ENCODE assay signal across 10 cellular contexts in the genomic region with DNA sequence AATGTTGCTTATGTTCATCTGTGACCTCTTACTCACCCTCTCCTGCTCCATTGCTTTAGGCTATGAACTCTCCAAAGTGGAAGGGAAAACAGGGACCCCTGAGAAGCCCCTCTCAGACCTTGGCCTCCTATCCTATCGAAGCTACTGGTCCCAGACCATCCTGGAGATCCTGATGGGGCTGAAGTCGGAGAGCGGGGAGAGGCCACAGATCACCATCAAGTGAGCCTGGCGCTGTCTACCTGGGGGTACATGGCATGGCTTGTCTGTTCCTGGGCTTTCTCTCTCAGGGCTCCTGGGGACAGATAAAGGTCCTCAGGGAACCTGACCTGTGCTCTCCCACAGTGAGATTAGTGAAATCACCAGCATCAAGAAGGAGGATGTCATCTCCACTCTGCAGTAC. TPM values are rescaled to one million over a fixed set of nuclear protein-coding genes. Genes with fewer than 3 reads are reported as not detected.
DNase-seq lines count a peak whose midpoint lies in the region; ATAC-seq and TF ChIP-seq lines count a peak whose summit lies in the region.
"Had no signal": no experiment of that assay in that cellular context is flagged by ENCODE, and none has a peak within 500 bp of the region (broad histone marks: within the 10 kb centered on the region; RNA-seq: fewer than 3 reads in every experiment).

No MANE protein-coding gene starts in this region.

- H3K4me2 ChIP-seq in BLaER1 treated with 17β-estradiol and CSF1 and Interleukin-3, amounts not matched to agents 10 nM and 100 nM, result peak overlapping the region; percentile 92 to 99 (median 96)

- H3K9me3 Mint-ChIP-seq in HFFc6, result no peaks in the 10 kb centered on the region
- H3K9me3 Mint-ChIP-seq in activated naive CD8-positive, alpha-beta T cell (ENCODE audit: low read depth), result no peaks in the 10 kb centered on the region
- no peaks in the 10 kb centered on the region for H3K9me3 Mint-ChIP-seq in naive B cell

- peaks cover 28 to 69% (median 59%) of the 10 kb centered on the region in 11 experiments; a peak in 21 of 22 replicates for H4K20me1 ChIP-seq in BLaER1 treated with 17β-estradiol and CSF1 and Interleukin-3, amounts not matched to agents 10 nM and 100 nM

- H3K4me3 Mint-ChIP-seq in HFFc6, result peak overlapping the region; percentile 97
- peak overlapping the region; percentile 95 for H3K4me3 Mint-ChIP-seq in activated naive CD8-positive, alpha-beta T cell
- peak overlapping the region; percentile 59 to 94 (median 90) for H3K4me3 Mint-ChIP-seq in naive B cell

- H3K27ac Mint-ChIP-seq in HFFc6 (peak overlapping the region; percentile 90; the same call in 1 of the 2 replicates), naive B cell (peak overlapping the region in 2 of 6 donors; percentile 36 to 75)
- peak overlapping the region; percentile 70 for H3K27ac Mint-ChIP-seq in activated naive CD8-positive, alpha-beta T cell

- H3K27me3 Mint-ChIP-seq in HFFc6 (ENCODE audit: insufficient read depth) (peaks cover 10% of the 10 kb centered on the region), naive B cell (no peaks in the 10 kb centered on the region)
- no peaks in the 10 kb centered on the region for H3K27me3 Mint-ChIP-seq in activated naive CD8-positive, alpha-beta T cell

- peak overlapping the region; percentile 80 to 94 (median 89) for H3K9ac ChIP-seq in BLaER1 treated with 17β-estradiol and CSF1 and Interleukin-3, amounts not matched to agents 10 nM and 100 nM

- no peak for DNase-seq in HFFc6
- DNase-seq in naive B cell, result no peak
- no peak for DNase-seq in NCI-H146 (lab: John Stamatoyannopoulos, UW)
- no peak for DNase-seq in central memory CD4-positive, alpha-beta T cell
- DNase-seq: activated CD8-positive, alpha-beta memory T cell treated with anti-CD3 and anti-CD28 coated beads for 24 hours; sigmoid colon had no signal

- H3K36me3 Mint-ChIP-seq in HFFc6 (ENCODE audit: low read depth) (peaks cover 42% of the 10 kb centered on the region), naive B cell (peaks cover 8 to 24% of the 10 kb centered on the region in 2 donors)
- peaks cover 5% of the 10 kb centered on the region for H3K36me3 Mint-ChIP-seq in activated naive CD8-positive, alpha-beta T cell

- H3K4me3 ChIP-seq in BLaER1 treated with 17β-estradiol and CSF1 and Interleukin-3, amounts not matched to agents 10 nM and 100 nM, result peak overlapping the region; percentile 63 to 97 (median 86)

- H3K4me1 ChIP-seq in BLaER1 treated with 17β-estradiol and CSF1 and Interleukin-3, amounts not matched to agents 10 nM and 100 nM, result peaks cover 24 to 48% (median 33%) of the 10 kb centered on the region in 10 experiments

- H3K4me1 Mint-ChIP-seq in HFFc6 (ENCODE audit: low read depth), result peaks cover 30% of the 10 kb centered on the region
- H3K4me1 Mint-ChIP-seq in activated naive CD8-positive, alpha-beta T cell (ENCODE audit: low read depth), result peaks cover 31% of the 10 kb centered on the region
- peaks cover 38 to 51% (median 42%) of the 10 kb centered on the region in 3 donors for H3K4me1 Mint-ChIP-seq in naive B cell

- H3K36me3 ChIP-seq in BLaER1 treated with 17β-estradiol and CSF1 and Interleukin-3, amounts not matched to agents 10 nM and 100 nM, result peaks cover 57 to 62% (median 61%) of the 10 kb centered on the region in 11 experiments

- TF ChIP-seq CTCF in HFFc6 (IDR thresholded peaks at IDR 0.05), result no peak

- no peak for ATAC-seq in naive B cell (ENCODE audit: low read depth in 2 of 2)
- no peak for ATAC-seq in HG02885 (IDR thresholded peaks at IDR 0.05; ENCODE audit: poor library complexity, unreplicated experiment)
- no peak for ATAC-seq in HG02571 (IDR thresholded peaks at IDR 0.05; ENCODE audit: unreplicated experiment)

- H3K27ac ChIP-seq in BLaER1 treated with 17β-estradiol and CSF1 and Interleukin-3, amounts not matched to agents 10 nM and 100 nM, result peak overlapping the region in 2 of 11 experiments; percentile 87 to 93; a peak in 3 of 22 replicates

- H3K27me3 ChIP-seq in BLaER1 treated with 17β-estradiol and CSF1 and Interleukin-3, amounts not matched to agents 10 nM and 100 nM, result no peaks in the 10 kb centered on the region
- H3K27me3 ChIP-seq: sigmoid colon had no signal

- H3K9me3 ChIP-seq in BLaER1 treated with 17β-estradiol and CSF1 and Interleukin-3, amounts not matched to agents 10 nM and 100 nM (replicated peaks in 1 of 11), result no peaks in the 10 kb centered on the region
- H3K9me3 ChIP-seq: sigmoid colon had no signal

RNA-seq across cellular contexts. Expression of a gene that starts 2.1 kb away (rescaled TPM):
- 10 to 100 TPM; 54.0 to 85.6 (median 61.4) TPM for total RNA-seq in HFFc6 (2021; fragmentation: NEBNext Ultra II Directional; extraction: Animal tissue kit (Norgen Biotek cat#: 25700))
- polyA plus RNA-seq in naive B cell (ENCODE audit: low read depth in 6 of 6), result 100 to 1,000 TPM in 3 of 6 donors, 10 to 100 TPM in 3; 59.3 to 126 (median 99.1) TPM

RNA-seq across cellular contexts. Expression of a gene that starts 6.5 kb away (rescaled TPM):
- 10 to 100 TPM; 36.5 to 42.6 (median 38.9) TPM for total RNA-seq in HFFc6 (2021; fragmentation: NEBNext Ultra II Directional; extraction: Animal tissue kit (Norgen Biotek cat#: 25700))
- 10 to 100 TPM; 38.9 to 71.8 (median 63.6) TPM for polyA plus RNA-seq in naive B cell (ENCODE audit: low read depth in 6 of 6)

RNA-seq across cellular contexts. Expression of a gene that starts 55.8 kb away (rescaled TPM):
- total RNA-seq in HFFc6 (2021; fragmentation: NEBNext Ultra II Directional; extraction: Animal tissue kit (Norgen Biotek cat#: 25700)), result 10 to 100 TPM; 66.9 to 72.7 (median 69.5) TPM
- polyA plus RNA-seq in naive B cell (ENCODE audit: low read depth in 6 of 6), result 10 to 100 TPM; 36.3 to 72.2 (median 48.6) TPM
